ENCODE assay signal across 17 cellular contexts in the genomic region with DNA sequence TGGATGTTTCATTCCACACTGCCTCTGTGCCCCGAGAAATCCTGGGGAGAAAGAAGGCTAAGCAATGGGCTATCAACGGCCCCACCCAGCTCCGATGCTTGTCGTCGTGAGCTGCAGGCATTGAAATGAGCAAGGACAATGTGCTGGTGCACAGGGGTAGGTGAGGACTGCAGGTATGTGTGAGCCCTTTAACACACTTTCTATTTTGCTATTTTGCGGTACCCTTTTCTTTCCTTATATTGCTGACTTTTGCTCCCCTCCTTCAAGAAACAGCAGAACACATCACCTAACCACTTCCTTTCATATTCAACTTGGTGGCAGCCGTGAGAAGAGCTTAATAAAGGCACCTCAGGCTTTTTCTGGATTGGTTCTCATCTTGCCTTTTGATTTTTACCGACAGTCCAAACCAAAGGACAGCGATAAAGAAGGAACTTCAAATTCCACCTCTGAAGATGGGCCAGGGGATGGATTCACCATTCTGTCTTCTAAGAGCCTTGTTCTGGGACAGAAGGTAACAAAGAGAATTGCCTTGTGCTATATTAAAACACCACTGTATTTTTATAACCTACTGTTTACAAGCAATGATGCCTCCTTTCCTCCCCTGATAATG. TPM values are rescaled to one million over a fixed set of nuclear protein-coding genes. Genes with fewer than 3 reads are reported as not detected.
A peak's percentile ranks its signal among the peaks of the same experiment; 100 is the strongest.
DNase-seq lines count a peak whose midpoint lies in the region; ATAC-seq and TF ChIP-seq lines count a peak whose summit lies in the region.
"Had no signal": no experiment of that assay in that cellular context is flagged by ENCODE, and none has a peak within 500 bp of the region (broad histone marks: within the 10 kb centered on the region; RNA-seq: fewer than 3 reads in every experiment).

No MANE protein-coding gene starts in this region.

- peaks cover 42 to 63% (median 52%) of the 10 kb centered on the region in 3 donors for H3K4me1 Mint-ChIP-seq in CD8-positive, alpha-beta memory T cell
- peaks cover 29% of the 10 kb centered on the region for H3K4me1 Mint-ChIP-seq in activated T-helper 17 cell treated with anti-CD3 and anti-CD28 coated beads, Interleukin-2, amount 50 U/mL, for 72 hours
- H3K4me1 Mint-ChIP-seq in naive thymus-derived CD4-positive, alpha-beta T cell: peaks cover 18 to 64% (median 57%) of the 10 kb centered on the region in 7 donors
- H3K4me1 Mint-ChIP-seq: naive B cell had no signal

- no peaks in the 10 kb centered on the region for H3K27me3 ChIP-seq in CD8-positive, alpha-beta memory T cell (ENCODE audit: insufficient read depth, low read length, poor library complexity, severe bottlenecking)
- H3K27me3 ChIP-seq in naive thymus-derived CD4-positive, alpha-beta T cell (ENCODE audit: control insufficient read depth in 2 of 2, insufficient read depth in 2 of 2, low read length in 2 of 2): no peaks in the 10 kb centered on the region
- H3K27me3 ChIP-seq in smooth muscle cell (ENCODE audit: low read depth): no peaks in the 10 kb centered on the region
- H3K27me3 ChIP-seq: ascending aorta, colonic mucosa, transverse colon had no signal

- no peak overlapping the region for H2AFZ ChIP-seq in smooth muscle cell (ENCODE audit: low read depth)

- peak overlapping the region; percentile 53 for H3K4me3 ChIP-seq in CD8-positive, alpha-beta memory T cell (ENCODE audit: low read length)
- peak overlapping the region; percentile 49 for H3K4me3 ChIP-seq in Jurkat, Clone E6-1 (ENCODE audit: low read length)
- peak overlapping the region; percentile 73 for H3K4me3 ChIP-seq in naive thymus-derived CD4-positive, alpha-beta T cell (ENCODE audit: low read length)
- no peak overlapping the region for H3K4me3 ChIP-seq in smooth muscle cell
- H3K4me3 ChIP-seq: ascending aorta, colonic mucosa, transverse colon had no signal

- no peaks in the 10 kb centered on the region for H3K9me3 ChIP-seq in CD8-positive, alpha-beta memory T cell (ENCODE audit: low read length)
- H3K9me3 ChIP-seq in naive thymus-derived CD4-positive, alpha-beta T cell (ENCODE audit: control insufficient read depth in 2 of 3, low read length in 3 of 3): no peaks in the 10 kb centered on the region
- H3K9me3 ChIP-seq in smooth muscle cell (replicated peaks; ENCODE audit: low read depth): no peaks in the 10 kb centered on the region
- H3K9me3 ChIP-seq: ascending aorta, colonic mucosa, transverse colon had no signal

- no peak overlapping the region for H3K4me2 ChIP-seq in smooth muscle cell

- H3K9ac ChIP-seq in smooth muscle cell (ENCODE audit: low read depth): no peak overlapping the region

- no peaks in the 10 kb centered on the region for H3K9me3 Mint-ChIP-seq in CD8-positive, alpha-beta memory T cell
- H3K9me3 Mint-ChIP-seq in activated T-helper 17 cell treated with anti-CD3 and anti-CD28 coated beads, Interleukin-2, amount 50 U/mL, for 72 hours: no peaks in the 10 kb centered on the region
- peaks cover 0 to 3% (median 0%) of the 10 kb centered on the region in 11 donors for H3K9me3 Mint-ChIP-seq in naive thymus-derived CD4-positive, alpha-beta T cell
- H3K9me3 Mint-ChIP-seq: naive B cell had no signal

- H3K36me3 Mint-ChIP-seq in CD8-positive, alpha-beta memory T cell: peaks cover 13 to 38% (median 14%) of the 10 kb centered on the region in 3 donors
- peaks cover 8% of the 10 kb centered on the region for H3K36me3 Mint-ChIP-seq in activated T-helper 17 cell treated with anti-CD3 and anti-CD28 coated beads, Interleukin-2, amount 50 U/mL, for 72 hours (ENCODE audit: low read depth)
- peaks cover 0 to 17% (median 6%) of the 10 kb centered on the region in 5 donors for H3K36me3 Mint-ChIP-seq in naive thymus-derived CD4-positive, alpha-beta T cell
- H3K36me3 Mint-ChIP-seq: naive B cell had no signal

- POLR2A ChIA-PET in CD8-positive, alpha-beta memory T cell (lab: Charles Lee): interaction anchor here (2.1 kb wide), 2 partner anchors 53 to 76 kb away, joined by 10 to 11 read pairs; a partner anchor contains a TSS
- POLR2A ChIA-PET in naive thymus-derived CD4-positive, alpha-beta T cell (lab: Charles Lee): interaction anchor here (0.6 to 2.8 kb wide), 14 partner anchors 8 to 1771 kb away, joined by 3 to 44 read pairs (median 4); a partner anchor contains a TSS

- no peaks in the 10 kb centered on the region for H3F3A ChIP-seq in smooth muscle cell (ENCODE audit: low read depth)

- peaks cover 32% of the 10 kb centered on the region for H3K4me1 ChIP-seq in CD8-positive, alpha-beta memory T cell (ENCODE audit: insufficient read depth, low read length)
- H3K4me1 ChIP-seq in naive thymus-derived CD4-positive, alpha-beta T cell (ENCODE audit: control insufficient read depth in 2 of 2, insufficient read depth in 2 of 2, low read length in 2 of 2): peaks cover 17 to 29% of the 10 kb centered on the region in 2 donors
- no peaks in the 10 kb centered on the region for H3K4me1 ChIP-seq in smooth muscle cell (ENCODE audit: low read depth)
- H3K4me1 ChIP-seq: ascending aorta, colonic mucosa, transverse colon had no signal

- no peaks in the 10 kb centered on the region for H3K79me2 ChIP-seq in smooth muscle cell (ENCODE audit: low read depth)

- no peaks in the 10 kb centered on the region for H3K36me3 ChIP-seq in CD8-positive, alpha-beta memory T cell (ENCODE audit: insufficient read depth, low read length)
- peaks cover 0 to 7% (median under 1%) of the 10 kb centered on the region in 3 experiments for H3K36me3 ChIP-seq in naive thymus-derived CD4-positive, alpha-beta T cell (ENCODE audit: control insufficient read depth in 2 of 3, insufficient read depth in 3 of 3, low read length in 3 of 3)
- H3K36me3 ChIP-seq in smooth muscle cell (ENCODE audit: low read depth): no peaks in the 10 kb centered on the region
- H3K36me3 ChIP-seq: colonic mucosa, transverse colon had no signal

- H3K27me3 Mint-ChIP-seq in CD8-positive, alpha-beta memory T cell: no peaks in the 10 kb centered on the region
- no peaks in the 10 kb centered on the region for H3K27me3 Mint-ChIP-seq in activated T-helper 17 cell treated with anti-CD3 and anti-CD28 coated beads, Interleukin-2, amount 50 U/mL, for 72 hours
- no peaks in the 10 kb centered on the region for H3K27me3 Mint-ChIP-seq in naive thymus-derived CD4-positive, alpha-beta T cell
- H3K27me3 Mint-ChIP-seq: naive B cell had no signal

- peak overlapping the region; percentile 90 to 100 (median 96) for H3K27ac Mint-ChIP-seq in CD8-positive, alpha-beta memory T cell
- H3K27ac Mint-ChIP-seq in activated T-helper 17 cell treated with anti-CD3 and anti-CD28 coated beads, Interleukin-2, amount 50 U/mL, for 72 hours: peak overlapping the region; percentile 99
- H3K27ac Mint-ChIP-seq in naive thymus-derived CD4-positive, alpha-beta T cell: peak overlapping the region; percentile 77 to 99 (median 93)
- H3K27ac Mint-ChIP-seq: naive B cell had no signal

- peak overlapping the region; percentile 74 to 97 (median 84) for H3K4me3 Mint-ChIP-seq in CD8-positive, alpha-beta memory T cell
- H3K4me3 Mint-ChIP-seq in activated T-helper 17 cell treated with anti-CD3 and anti-CD28 coated beads, Interleukin-2, amount 50 U/mL, for 72 hours: peak overlapping the region; percentile 96
- peak overlapping the region; percentile 70 to 96 (median 89) for H3K4me3 Mint-ChIP-seq in naive thymus-derived CD4-positive, alpha-beta T cell
- H3K4me3 Mint-ChIP-seq: naive B cell had no signal

- H4K20me1 ChIP-seq in smooth muscle cell (ENCODE audit: low read depth): no peaks in the 10 kb centered on the region

- CTCF ChIA-PET in CD8-positive, alpha-beta memory T cell (lab: Charles Lee): interaction anchor here (0.7 to 6.5 kb wide), 7 partner anchors 9 to 271 kb away, joined by 3 to 51 read pairs (median 7); a partner anchor contains a TSS
- CTCF ChIA-PET in naive thymus-derived CD4-positive, alpha-beta T cell (lab: Charles Lee): interaction anchor here (0.7 to 5.3 kb wide), 7 partner anchors 15 to 309 kb away, joined by 3 to 40 read pairs (median 4); a partner anchor contains a TSS

- peak in 2 of 5 donors; percentile 47 to 52 for DNase-seq in CD8-positive, alpha-beta memory T cell
- DNase-seq in Jurkat, Clone E6-1 (ENCODE audit: low read depth, low spot score): peak; percentile 79
- peak in 7 of 9 donors; percentile 28 to 52 (median 42) for DNase-seq in naive thymus-derived CD4-positive, alpha-beta T cell
- no peak for DNase-seq in smooth muscle cell (lab: John Stamatoyannopoulos, UW; ENCODE audit: unreplicated experiment)
- no peak for DNase-seq in DMS153 treated with DMSO at 0.1 percent for 48 hours (lab: John Stamatoyannopoulos, UW; ENCODE audit: unreplicated experiment)
- DNase-seq in posterior vena cava (ENCODE audit: low spot score): no peak
- DNase-seq: colonic mucosa, DMS79, Karpas-422, naive B cell, NCI-H1436, Right ventricle myocardium superior, transverse colon had no signal

- ATAC-seq in activated T-helper 17 cell treated with anti-CD3 and anti-CD28 coated beads, Interleukin-2, amount 50 U/mL, for 72 hours (replicated peaks): peak; percentile 88
- peak; percentile 75 for ATAC-seq in naive thymus-derived CD4-positive, alpha-beta T cell
- no peak for ATAC-seq in HG02678 (IDR thresholded peaks at IDR 0.05; ENCODE audit: unreplicated experiment)

- no peak overlapping the region for H3K27ac ChIP-seq in CD8-positive, alpha-beta memory T cell (ENCODE audit: low read depth, low read length)
- H3K27ac ChIP-seq in naive thymus-derived CD4-positive, alpha-beta T cell (ENCODE audit: low read depth, low read length): peak overlapping the region; percentile 79
- no peak overlapping the region for H3K27ac ChIP-seq in smooth muscle cell (ENCODE audit: low read depth)
- H3K27ac ChIP-seq: ascending aorta, colonic mucosa, epithelial cell of prostate had no signal

- intact Hi-C loops in naive thymus-derived CD4-positive, alpha-beta T cell (cut with micrococcal nuclease): loop anchor here in 1 of 2 donors (1.0 to 5.0 kb wide), 5 partner anchors 11 to 794 kb away; a partner anchor contains a TSS
- intact Hi-C loops in posterior vena cava (cut with DNase I): no loop called here

- no peak for TF ChIP-seq CTCF in smooth muscle cell (IDR thresholded peaks at IDR 0.05; ENCODE audit: borderline replicate concordance, insufficient read depth, poor library complexity, severe bottlenecking)

- WGBS in smooth muscle cell (ENCODE audit: low lambda C conversion rate): 90% methylated on average over 9 of the region's 9 CpGs

RNA-seq across cellular contexts. Expression of a gene that starts 39.2 kb away (rescaled TPM):
- total RNA-seq in CD8-positive, alpha-beta memory T cell: 10 to 100 TPM; 17.6 to 17.9 TPM
- polyA plus RNA-seq in CD8-positive, alpha-beta memory T cell: 3.5 TPM
- polyA plus RNA-seq in Jurkat, Clone E6-1 (2012; ENCODE audit: insufficient read depth, insufficient read length): 0.33 TPM
- 10 to 100 TPM; 11.3 to 14.3 TPM for total RNA-seq in activated T-helper 17 cell treated with anti-CD3 and anti-CD28 coated beads, Interleukin-2, amount 50 U/mL, for 72 hours
- total RNA-seq in naive thymus-derived CD4-positive, alpha-beta T cell: 1 to 10 TPM; 3.0 to 5.5 (median 3.2) TPM
- polyA plus RNA-seq in naive thymus-derived CD4-positive, alpha-beta T cell: 1 to 10 TPM in 1 of 2 donors, under 1 TPM in 1; 0.91 to 2.9 TPM
- total RNA-seq in smooth muscle cell: 2.1 and 2.2 TPM in 2 replicates
- 3.6 and 4.4 TPM in 2 replicates for polyA plus RNA-seq in smooth muscle cell
- 10 to 100 TPM in 1 of 2 donors, 1 to 10 TPM in 1; 9.6 to 12.6 TPM for total RNA-seq in posterior vena cava

RNA-seq across cellular contexts. Expression of a gene that starts 40.8 kb away (rescaled TPM):
- 1 to 10 TPM; 2.9 to 3.4 TPM for total RNA-seq in CD8-positive, alpha-beta memory T cell
- polyA plus RNA-seq in CD8-positive, alpha-beta memory T cell: 4.3 TPM
- 6.0 TPM for polyA plus RNA-seq in Jurkat, Clone E6-1 (2012; ENCODE audit: insufficient read depth, insufficient read length)
- 1 to 10 TPM; 2.4 to 2.5 TPM for total RNA-seq in activated T-helper 17 cell treated with anti-CD3 and anti-CD28 coated beads, Interleukin-2, amount 50 U/mL, for 72 hours
- 1 to 10 TPM; 3.1 to 6.0 (median 4.2) TPM for total RNA-seq in naive thymus-derived CD4-positive, alpha-beta T cell
- polyA plus RNA-seq in naive thymus-derived CD4-positive, alpha-beta T cell: 1 to 10 TPM; 3.8 to 4.6 TPM
- total RNA-seq in smooth muscle cell: 13.0 and 13.4 TPM in 2 replicates
- 14.0 and 20.4 TPM in 2 replicates for polyA plus RNA-seq in smooth muscle cell
- total RNA-seq in posterior vena cava: 1 to 10 TPM; 5.6 to 6.9 TPM

RNA-seq across cellular contexts. Expression of a gene that starts 53.1 kb away (rescaled TPM):
- total RNA-seq in CD8-positive, alpha-beta memory T cell: 10 to 100 TPM; 14.7 to 16.3 TPM
- polyA plus RNA-seq in CD8-positive, alpha-beta memory T cell: 21.1 TPM
- polyA plus RNA-seq in Jurkat, Clone E6-1 (2012; ENCODE audit: insufficient read depth, insufficient read length): 16.7 TPM
- total RNA-seq in activated T-helper 17 cell treated with anti-CD3 and anti-CD28 coated beads, Interleukin-2, amount 50 U/mL, for 72 hours: 10 to 100 TPM in 1 of 2 donors, 1 to 10 TPM in 1; 9.6 to 16.4 TPM
- total RNA-seq in naive thymus-derived CD4-positive, alpha-beta T cell: 10 to 100 TPM; 13.8 to 35.9 (median 19.5) TPM
- 10 to 100 TPM; 21.0 to 25.0 TPM for polyA plus RNA-seq in naive thymus-derived CD4-positive, alpha-beta T cell
- 2.4 and 4.9 TPM in 2 replicates for total RNA-seq in smooth muscle cell
- polyA plus RNA-seq in smooth muscle cell: 4.5 and 10.0 TPM in 2 replicates
- total RNA-seq in posterior vena cava: 1 to 10 TPM; 5.3 to 6.3 TPM

Comparison
In these comparisons a context has a peak if more than half of its experiments do, and no peak if none do; other contexts are left out.
1. DNase-seq: peak in Jurkat, Clone E6-1 (single experiment) and naive thymus-derived CD4-positive, alpha-beta T cell (7 of 9); none in smooth muscle cell (single experiment), DMS153 treated with DMSO at 0.1 percent for 48 hours (single experiment) and posterior vena cava (single experiment).
2. Peak in every context shown above with its lines, with median percentiles within 50 percentile points of each other: H3K27ac Mint-ChIP-seq and H3K4me3 Mint-ChIP-seq.